ENCODE assay signal across 25 cellular contexts in the genomic region with DNA sequence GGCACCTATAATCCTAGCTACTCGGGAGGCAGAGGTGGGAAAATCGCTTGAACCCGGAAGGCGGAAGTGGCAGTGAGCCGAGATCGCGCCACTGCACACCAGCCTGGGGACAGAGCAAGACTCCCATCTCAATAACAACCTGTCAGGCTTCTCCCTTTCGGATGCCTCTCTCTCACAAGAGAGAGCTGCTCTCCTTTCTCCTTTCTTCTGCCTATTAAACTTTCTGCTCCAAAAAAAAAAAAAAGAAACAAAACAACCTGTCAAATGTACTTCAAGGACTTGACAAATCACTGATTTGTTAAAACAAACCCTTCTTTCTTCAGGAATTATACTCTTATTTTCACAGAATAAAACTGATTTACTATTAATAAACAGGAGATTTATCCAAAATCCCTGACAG. TPM values are rescaled to one million over a fixed set of nuclear protein-coding genes. Genes with fewer than 3 reads are reported as not detected.
DNase-seq lines count a peak whose midpoint lies in the region; ATAC-seq and TF ChIP-seq lines count a peak whose summit lies in the region.
"Had no signal": no experiment of that assay in that cellular context is flagged by ENCODE, and none has a peak within 500 bp of the region (broad histone marks: within the 10 kb centered on the region; RNA-seq: fewer than 3 reads in every experiment).

No MANE protein-coding gene starts in this region.

- intact Hi-C loops in esophagus squamous epithelium (cut with DNase I), result no loop called here

- peak overlapping the region in 8 of 10 experiments; percentile 92 to 99 (median 98); a peak in 13 of 20 replicates for H3K4me3 ChIP-seq in BLaER1 treated with 17β-estradiol and CSF1 and Interleukin-3, amounts not matched to agents 10 nM and 100 nM
- H3K4me3 ChIP-seq in retinal pigment epithelial cell (ENCODE audit: low read length) (peak overlapping the region; percentile 99), coronary artery (no peak overlapping the region), esophagus squamous epithelium (no peak overlapping the region)
- H3K4me3 ChIP-seq: BLaER1, prostate gland, skin epidermis, thyroid gland had no signal

- ATAC-seq in T-helper 17 cell, result no peak
- no peak for ATAC-seq in memory B cell (ENCODE audit: low read depth)
- ATAC-seq in GM18867 (IDR thresholded peaks at IDR 0.05; ENCODE audit: unreplicated experiment), result no peak
- ATAC-seq: activated CD8-positive, alpha-beta memory T cell treated with anti-CD3 and anti-CD28 coated beads, Interleukin-2, amount 10 ng/mL, durations not matched to agents 7 days and 5 days; GM23338 had no signal

- peak overlapping the region in 10 of 11 experiments; percentile 13 to 99 (median 94); a peak in 17 of 22 replicates for H3K4me2 ChIP-seq in BLaER1 treated with 17β-estradiol and CSF1 and Interleukin-3, amounts not matched to agents 10 nM and 100 nM

- H3K36me3 ChIP-seq in BLaER1 treated with 17β-estradiol and CSF1 and Interleukin-3, amounts not matched to agents 10 nM and 100 nM, result peaks cover 0 to 81% (median 69%) of the 10 kb centered on the region in 11 experiments; a peak in 18 of 22 replicates
- H3K36me3 ChIP-seq in esophagus squamous epithelium, result no peaks in the 10 kb centered on the region
- H3K36me3 ChIP-seq: prostate gland, thyroid gland had no signal

- H3K9me3 Mint-ChIP-seq in memory B cell, result no peaks in the 10 kb centered on the region
- H3K9me3 Mint-ChIP-seq: activated T-helper 1 cell treated with anti-CD3 and anti-CD28 coated beads, Interleukin-12 subunit alpha, Interleukin-12 subunit beta, Interleukin-2, Interleukin-4 antibody, amounts not matched to agents 30 ng/mL and 10 ng/mL and 1 ng/mL, durations not matched to agents 14 hours and 24 hours and 36 hours; GM23338; nephron progenitor cell had no signal

- TF ChIP-seq CTCF in retinal pigment epithelial cell (conservative IDR thresholded peaks at IDR 0.05; ENCODE audit: low read depth, low read length), result no peak
- TF ChIP-seq CTCF in coronary artery (IDR thresholded peaks at IDR 0.05), result no peak
- TF ChIP-seq CTCF in esophagus squamous epithelium (IDR thresholded peaks at IDR 0.05), result no peak

- H3K4me1 ChIP-seq in BLaER1 treated with 17β-estradiol and CSF1 and Interleukin-3, amounts not matched to agents 10 nM and 100 nM, result peaks cover 63 to 86% (median 77%) of the 10 kb centered on the region in 10 experiments
- H3K4me1 ChIP-seq in esophagus squamous epithelium, result peaks cover 20 to 91% (median 68%) of the 10 kb centered on the region in 3 donors

- no peak for TF ChIP-seq POLR2A in esophagus squamous epithelium (IDR thresholded peaks at IDR 0.05)

- H3K27me3 Mint-ChIP-seq in T-helper 17 cell, result no peaks in the 10 kb centered on the region
- no peaks in the 10 kb centered on the region for H3K27me3 Mint-ChIP-seq in memory B cell
- H3K27me3 Mint-ChIP-seq: activated CD4-positive, alpha-beta T cell treated with anti-CD3 and anti-CD28 coated beads, Interleukin-2, amount 10 ng/mL, durations not matched to agents 7 days and 5 days; activated CD8-positive, alpha-beta memory T cell treated with anti-CD3 and anti-CD28 coated beads, Interleukin-2, amount 10 ng/mL, durations not matched to agents 7 days and 5 days had no signal

- peak overlapping the region in 3 of 11 experiments; percentile 88 to 93 (median 88); a peak in 3 of 22 replicates for H3K27ac ChIP-seq in BLaER1 treated with 17β-estradiol and CSF1 and Interleukin-3, amounts not matched to agents 10 nM and 100 nM
- H3K27ac ChIP-seq in coronary artery, result peak overlapping the region in 1 of 2 donors; percentile 4
- H3K27ac ChIP-seq in esophagus squamous epithelium, result peak overlapping the region in 2 of 4 donors; percentile 69 to 77
- H3K27ac ChIP-seq: BLaER1, prostate gland, VCaP had no signal

- no peak for DNase-seq in T-helper 17 cell
- DNase-seq in memory B cell (ENCODE audit: low spot score in 2 of 2), result no peak
- no peak for DNase-seq in retinal pigment epithelial cell (ENCODE audit: low read depth)
- no peak for DNase-seq in NCI-H2196 (lab: John Stamatoyannopoulos, UW; ENCODE audit: unreplicated experiment)
- DNase-seq in coronary artery (ENCODE audit: low spot score), result no peak
- no peak for DNase-seq in esophagus squamous epithelium (lab: John Stamatoyannopoulos, UW)
- DNase-seq: activated CD4-positive, alpha-beta T cell treated with anti-CD3 and anti-CD28 coated beads, Interleukin-2, amount 10 ng/mL, durations not matched to agents 7 days and 5 days; activated CD8-positive, alpha-beta memory T cell treated with anti-CD3 and anti-CD28 coated beads, Interleukin-2, amount 10 ng/mL, durations not matched to agents 7 days and 5 days; activated naive CD4-positive, alpha-beta T cell treated with anti-CD3 and anti-CD28 coated beads, Interleukin-2, amount 50 U/mL, for 16 hours; cerebellar nuclear complex; effector memory CD4-positive, alpha-beta T cell; kidney glomerular epithelial cell; nephron progenitor cell; SK-N-SH; stimulated activated naive CD4-positive, alpha-beta T cell; thyroid gland had no signal

- H3K27ac Mint-ChIP-seq in T-helper 17 cell (peak overlapping the region; percentile 37), memory B cell (peak overlapping the region; percentile 38)
- H3K27ac Mint-ChIP-seq: activated CD4-positive, alpha-beta T cell treated with anti-CD3 and anti-CD28 coated beads, Interleukin-2, amount 10 ng/mL, durations not matched to agents 7 days and 5 days; activated CD8-positive, alpha-beta memory T cell treated with anti-CD3 and anti-CD28 coated beads, Interleukin-2, amount 10 ng/mL, durations not matched to agents 7 days and 5 days; activated T-helper 1 cell treated with anti-CD3 and anti-CD28 coated beads, Interleukin-12 subunit alpha, Interleukin-12 subunit beta, Interleukin-2, Interleukin-4 antibody, amounts not matched to agents 30 ng/mL and 10 ng/mL and 1 ng/mL, durations not matched to agents 14 hours and 24 hours and 36 hours; GM23338; nephron progenitor cell; T-helper 2 cell treated with Interferon-gamma antibody and Interleukin-4, amounts not matched to agents 5 μg/mL and 100 μg/mL, for 36 hours had no signal

- H3K36me3 Mint-ChIP-seq in T-helper 17 cell (ENCODE audit: low read depth), result no peaks in the 10 kb centered on the region
- peaks cover 4% of the 10 kb centered on the region for H3K36me3 Mint-ChIP-seq in memory B cell

- H3K27me3 ChIP-seq in BLaER1 treated with 17β-estradiol and CSF1 and Interleukin-3, amounts not matched to agents 10 nM and 100 nM, result no peaks in the 10 kb centered on the region
- no peaks in the 10 kb centered on the region for H3K27me3 ChIP-seq in esophagus squamous epithelium
- H3K27me3 ChIP-seq: BLaER1, thyroid gland had no signal

- peaks cover 85 to 86% (median 86%) of the 10 kb centered on the region in 11 experiments for H4K20me1 ChIP-seq in BLaER1 treated with 17β-estradiol and CSF1 and Interleukin-3, amounts not matched to agents 10 nM and 100 nM

- H3K9ac ChIP-seq in BLaER1 treated with 17β-estradiol and CSF1 and Interleukin-3, amounts not matched to agents 10 nM and 100 nM, result peak overlapping the region in 5 of 11 experiments; percentile 95 to 97 (median 97); a peak in 9 of 22 replicates
- H3K9ac ChIP-seq: BLaER1, SK-N-SH had no signal

- WGBS in esophagus squamous epithelium, 2 donors, result 78 to 95% methylated on average over 8 of the region's 8 CpGs

- H3K9me3 ChIP-seq in BLaER1 treated with 17β-estradiol and CSF1 and Interleukin-3, amounts not matched to agents 10 nM and 100 nM (replicated peaks in 1 of 11), result no peaks in the 10 kb centered on the region
- H3K9me3 ChIP-seq in T-helper 17 cell (ENCODE audit: control insufficient read depth, low read length, poor library complexity, severe bottlenecking), result no peaks in the 10 kb centered on the region
- H3K9me3 ChIP-seq in esophagus squamous epithelium, result no peaks in the 10 kb centered on the region
- H3K9me3 ChIP-seq: prostate gland, SK-N-SH, thyroid gland had no signal

- H3K4me3 Mint-ChIP-seq in T-helper 17 cell (no peak overlapping the region), memory B cell (no peak overlapping the region)
- H3K4me3 Mint-ChIP-seq: activated CD4-positive, alpha-beta T cell treated with anti-CD3 and anti-CD28 coated beads, Interleukin-2, amount 10 ng/mL, durations not matched to agents 7 days and 5 days; activated CD8-positive, alpha-beta memory T cell treated with anti-CD3 and anti-CD28 coated beads, Interleukin-2, amount 10 ng/mL, durations not matched to agents 7 days and 5 days; activated T-helper 1 cell treated with anti-CD3 and anti-CD28 coated beads, Interleukin-12 subunit alpha, Interleukin-12 subunit beta, Interleukin-2, Interleukin-4 antibody, amounts not matched to agents 30 ng/mL and 10 ng/mL and 1 ng/mL, durations not matched to agents 14 hours and 24 hours and 36 hours had no signal

- H3K4me1 Mint-ChIP-seq in T-helper 17 cell (peaks cover 54% of the 10 kb centered on the region), memory B cell (peaks cover 63% of the 10 kb centered on the region)

RNA-seq across cellular contexts. Expression of gene PSAP, which starts 3.6 kb away (rescaled TPM):
- 100 to 1,000 TPM; 225 to 235 TPM for total RNA-seq in T-helper 17 cell
- total RNA-seq in esophagus squamous epithelium, result 100 to 1,000 TPM; 280 to 623 (median 490) TPM

Comparison
In these comparisons a context has a peak if more than half of its experiments do, and no peak if none do; other contexts are left out.
1. H3K4me3 ChIP-seq: peak in BLaER1 treated with 17β-estradiol and CSF1 and Interleukin-3, amounts not matched to agents 10 nM and 100 nM (8 of 10) and retinal pigment epithelial cell (single experiment); none in coronary artery (single experiment) and esophagus squamous epithelium (0 of 4).